Comparison of ENCODE assay signal across 17 cellular contexts in genomic region chr20:44976698-44977097, GRCh38. TPM values are rescaled to one million over a fixed set of nuclear protein-coding genes. Genes with fewer than 3 reads are reported as not detected.
DNase-seq lines count a peak whose midpoint lies in the region; ATAC-seq, FAIRE-seq and TF ChIP-seq lines count a peak whose summit lies in the region.
"Had no signal": no experiment of that assay in that cellular context is flagged by ENCODE, and none has a peak within 500 bp of the region (broad histone marks: within the 10 kb centered on the region; RNA-seq: fewer than 3 reads in every experiment).

No MANE protein-coding gene starts in this region.

- H3K27me3 Mint-ChIP-seq in stimulated activated naive CD8-positive, alpha-beta T cell treated with anti-CD3 and anti-CD28 coated beads, Interleukin-15, Interleukin-2, amounts not matched to agents 100 ng/mL and 50 ng/mL, for 24 hours = no peaks in the 10 kb centered on the region
- no peaks in the 10 kb centered on the region for H3K27me3 Mint-ChIP-seq in nephron progenitor cell (ENCODE audit: low read depth, poor library complexity)

- in situ Hi-C loops in GM12878 (cut with MboI) = no loop called here

- H2AFZ ChIP-seq in SU-DHL-6 (ENCODE audit: low read depth, low read length, severe bottlenecking) (no peak overlapping the region), GM12878 (ENCODE audit: control insufficient read depth, low read depth, low read length) (no peak overlapping the region)

- WGBS in GM12878 (ENCODE audit: insufficient coverage, insufficient replicate concordance, low lambda C conversion rate, missing lambda C conversion rate) = 98% methylated on average over 4 of the region's 4 CpGs
- WGBS in heart right ventricle, 2 donors = 97 to 98% methylated on average over 4 of the region's 4 CpGs

- TF ChIP-seq EP300 in GM12878 (IDR thresholded peaks at IDR 0.05; ENCODE audit: borderline replicate concordance in 1 of 2, control insufficient read depth in 1 of 2, low read depth in 2 of 2, low read length in 2 of 2) = no peak

- peak overlapping the region; percentile 93 for H3K27ac Mint-ChIP-seq in stimulated activated naive CD8-positive, alpha-beta T cell treated with anti-CD3 and anti-CD28 coated beads, Interleukin-15, Interleukin-2, amounts not matched to agents 100 ng/mL and 50 ng/mL, for 24 hours
- H3K27ac Mint-ChIP-seq in nephron progenitor cell = no peak overlapping the region

- no peaks in the 10 kb centered on the region for H3K9me3 Mint-ChIP-seq in stimulated activated naive CD8-positive, alpha-beta T cell treated with anti-CD3 and anti-CD28 coated beads, Interleukin-15, Interleukin-2, amounts not matched to agents 100 ng/mL and 50 ng/mL, for 24 hours
- H3K9me3 Mint-ChIP-seq in nephron progenitor cell = no peaks in the 10 kb centered on the region
- H3K9me3 Mint-ChIP-seq: activated T-cell treated with anti-CD3 and anti-CD28 coated beads, Interleukin-2, amount 50 U/mL, for 4 hours had no signal

- no peaks in the 10 kb centered on the region for H3K9me2 ChIP-seq in SU-DHL-6 (replicated peaks; ENCODE audit: insufficient read depth, low read length)

- POLR2A ChIA-PET in GM12878 (lab: Charles Lee) = interaction anchor here (2.2 kb wide), 1 partner anchor 16 kb away, joined by 8 read pairs; the partner anchor contains the start of gene TOMM34

- RAD21 ChIA-PET in GM12878 (lab: Charles Lee; ENCODE audit: unreplicated experiment) = interaction anchor here (2.5 kb wide), 1 partner anchor 13 kb away, joined by 8 read pairs; no protein-coding TSS in a partner anchor

- SMC1A ChIA-PET in GM12878 (lab: Charles Lee; ENCODE audit: uncharacterized antibody, unreplicated experiment) = interaction anchor here (4.3 to 5.5 kb wide), 2 partner anchors 12 to 18 kb away, joined by 27 to 66 read pairs; partner anchors contain the start of genes STK4 and TOMM34

- TF ChIP-seq RAD21 in GM12878 (IDR thresholded peaks at IDR 0.05; ENCODE audit: insufficient read depth, low read depth, low read length) = no peak

- no peak for ATAC-seq in stimulated activated naive CD8-positive, alpha-beta T cell treated with anti-CD3 and anti-CD28 coated beads, Interleukin-15, Interleukin-2, amounts not matched to agents 100 U/mL and 50 U/mL, for 24 hours
- ATAC-seq in GM12878 = no peak
- ATAC-seq in heart right ventricle = no peak
- ATAC-seq in GM18868 (IDR thresholded peaks at IDR 0.05; ENCODE audit: unreplicated experiment) = no peak
- ATAC-seq: activated T-cell treated with anti-CD3 and anti-CD28 coated beads, Interleukin-2, amount 50 U/mL, for 4 hours; right cardiac atrium had no signal

- H4K20me1 ChIP-seq in SU-DHL-6 (ENCODE audit: low read depth, low read length) (no peaks in the 10 kb centered on the region; the same call in 1 of the 2 replicates), GM12878 (ENCODE audit: control insufficient read depth, insufficient read depth) (no peaks in the 10 kb centered on the region)

- no peak overlapping the region for H3K9ac ChIP-seq in SU-DHL-6 (ENCODE audit: low read length)
- no peak overlapping the region for H3K9ac ChIP-seq in GM12878 (ENCODE audit: control insufficient read depth, insufficient read depth, low read length)

- H3K4me3 Mint-ChIP-seq in stimulated activated naive CD8-positive, alpha-beta T cell treated with anti-CD3 and anti-CD28 coated beads, Interleukin-15, Interleukin-2, amounts not matched to agents 100 ng/mL and 50 ng/mL, for 24 hours = no peak overlapping the region
- H3K4me3 Mint-ChIP-seq in nephron progenitor cell = no peak overlapping the region
- H3K4me3 Mint-ChIP-seq: activated T-cell treated with anti-CD3 and anti-CD28 coated beads, Interleukin-2, amount 50 U/mL, for 4 hours had no signal

- DNase-seq in stimulated activated naive CD8-positive, alpha-beta T cell treated with anti-CD3 and anti-CD28 coated beads, Interleukin-15, Interleukin-2, amounts not matched to agents 100 U/mL and 50 U/mL, for 24 hours = no peak
- no peak for DNase-seq in GM12878 (ENCODE audit: low read depth, low spot score)
- DNase-seq in heart right ventricle = no peak
- no peak for DNase-seq in COLO829 (ENCODE audit: low spot score)
- DNase-seq in nephron progenitor cell = no peak
- DNase-seq: activated T-cell treated with anti-CD3 and anti-CD28 coated beads, Interleukin-2, amount 50 U/mL, for 4 hours; amniotic stem cell; dermis blood vessel endothelial cell; NCI-H1417 treated with DMSO at 0.1 percent for 48 hours; NCI-H774; right cardiac atrium; stimulated activated CD4-positive, alpha-beta T cell treated with anti-CD3 and anti-CD28 coated beads, Interleukin-15, amount 100 ng/mL, for 24 hours had no signal

- TF ChIP-seq POLR2A in GM12878 (IDR thresholded peaks at IDR 0.05; ENCODE audit: low read depth, low read length) = no peak

- H3K79me2 ChIP-seq in SU-DHL-6 (ENCODE audit: insufficient read depth, low read length) (peaks cover 43% of the 10 kb centered on the region), GM12878 (ENCODE audit: control insufficient read depth, insufficient read depth, low read length) (peaks cover 68% of the 10 kb centered on the region)

- BruUV-seq in GM12878 (replicated peaks; lab: Mats Ljungman, UMichigan) = no TSS peak

- H3K9me3 ChIP-seq in SU-DHL-6 (ENCODE audit: insufficient read depth, low read length) (no peaks in the 10 kb centered on the region), GM12878 (replicated peaks; ENCODE audit: control insufficient read depth, insufficient read depth, low read length) (no peaks in the 10 kb centered on the region), heart right ventricle (no peaks in the 10 kb centered on the region)

- no peak for FAIRE-seq in GM12878 (lab: Jason Lieb, UNC)
- FAIRE-seq: GM19239 had no signal

- intact Hi-C loops in GM12878 (cut with micrococcal nuclease; ENCODE audit: unreplicated experiment) (no loop called here), heart right ventricle (cut with DNase I) (no loop called here)

- H3K4me1 Mint-ChIP-seq in stimulated activated naive CD8-positive, alpha-beta T cell treated with anti-CD3 and anti-CD28 coated beads, Interleukin-15, Interleukin-2, amounts not matched to agents 100 ng/mL and 50 ng/mL, for 24 hours (ENCODE audit: low read depth) = peaks cover 94% of the 10 kb centered on the region
- H3K4me1 Mint-ChIP-seq in nephron progenitor cell = no peaks in the 10 kb centered on the region

- H3F3A ChIP-seq in SU-DHL-6 (ENCODE audit: insufficient read depth) = peaks cover 49% of the 10 kb centered on the region

- H3K36me3 ChIP-seq in SU-DHL-6 (ENCODE audit: low read length) = peaks cover 57% of the 10 kb centered on the region
- H3K36me3 ChIP-seq in GM12878 (ENCODE audit: control insufficient read depth in 2 of 2, insufficient read depth in 2 of 2, low read length in 1 of 2) = peaks cover 7 to 44% of the 10 kb centered on the region in 2 experiments
- H3K36me3 ChIP-seq in heart right ventricle = peaks cover 0 to 93% (median 49%) of the 10 kb centered on the region in 9 donors

- H3K36me3 Mint-ChIP-seq in stimulated activated naive CD8-positive, alpha-beta T cell treated with anti-CD3 and anti-CD28 coated beads, Interleukin-15, Interleukin-2, amounts not matched to agents 100 ng/mL and 50 ng/mL, for 24 hours (ENCODE audit: low read depth) = peaks cover 97% of the 10 kb centered on the region
- H3K36me3 Mint-ChIP-seq in nephron progenitor cell (ENCODE audit: low read depth) = peaks cover 54% of the 10 kb centered on the region

- CTCF ChIA-PET in GM12878 (lab: Yijun Ruan, JAX) = interaction anchor here (0.7 to 5.4 kb wide), 6 partner anchors 16 to 822 kb away, joined by 3 to 21 read pairs (median 5); partner anchors contain the start of gene TOMM34

- H3K4me1 ChIP-seq in GM12878 (ENCODE audit: control insufficient read depth, insufficient read depth, low read length) (peaks cover 19% of the 10 kb centered on the region), heart right ventricle (peaks cover 0 to 42% (median 0%) of the 10 kb centered on the region in 9 donors)

- H3K4me2 ChIP-seq in SU-DHL-6 (ENCODE audit: low read depth, low read length, poor library complexity, severe bottlenecking) (no peak overlapping the region), GM12878 (ENCODE audit: control insufficient read depth, insufficient read depth) (no peak overlapping the region)

- TF ChIP-seq CTCF in SU-DHL-6 (IDR thresholded peaks at IDR 0.05; ENCODE audit: insufficient read depth, low read length, poor library complexity, severe bottlenecking) = no peak
- no peak for TF ChIP-seq CTCF in GM12878 (IDR thresholded peaks at IDR 0.05 in 2 of 3, conservative IDR thresholded peaks at IDR 0.05 in 1 of 3; ENCODE audit: control insufficient read depth in 2 of 3, extremely low read depth in 1 of 3, insufficient read depth in 1 of 3, low read depth in 3 of 3, low read length in 3 of 3)
- no peak for TF ChIP-seq CTCF in heart right ventricle (IDR thresholded peaks at IDR 0.05)
- TF ChIP-seq CTCF in nephron progenitor cell (IDR thresholded peaks at IDR 0.05) = no peak

- H3K4me3 ChIP-seq in SU-DHL-6 (ENCODE audit: insufficient read depth, low read length, poor library complexity, severe bottlenecking) (no peak overlapping the region), GM12878 (no peak overlapping the region), heart right ventricle (no peak overlapping the region)
- H3K4me3 ChIP-seq: SK-N-MC had no signal

- no peaks in the 10 kb centered on the region for H3K27me3 ChIP-seq in SU-DHL-6 (ENCODE audit: low read length)
- H3K27me3 ChIP-seq in GM12878 (replicated peaks in 1 of 2; ENCODE audit: control insufficient read depth in 2 of 2, insufficient read depth in 2 of 2, low read length in 1 of 2) = no peaks in the 10 kb centered on the region
- H3K27me3 ChIP-seq in heart right ventricle = no peaks in the 10 kb centered on the region

- peak overlapping the region; percentile 95 for H3K27ac ChIP-seq in SU-DHL-6 (ENCODE audit: low read depth, low read length)
- no peak overlapping the region for H3K27ac ChIP-seq in GM12878 (ENCODE audit: control insufficient read depth, insufficient read depth)
- H3K27ac ChIP-seq in heart right ventricle = peak overlapping the region in 1 of 10 donors; percentile 93
- H3K27ac ChIP-seq: SK-N-MC had no signal

RNA-seq across cellular contexts. Expression of gene STK4, which starts 10.4 kb away (rescaled TPM):
- 387 TPM in 2 replicates for total RNA-seq in GM12878 (2013; cell fraction: nucleolus; rRNA removed)
- total RNA-seq in GM12878 (2014; rRNA removed) (86.8 and 97.8 TPM in 2 replicates), GM12878 (2014; rRNA removed; fragmentation: Illumina TruSeq; extraction: Trizol) (107 and 108 TPM in 2 replicates), GM12878 (2021) (96.2 and 101 TPM in 2 replicates), heart right ventricle (10 to 100 TPM in 2 of 10 donors, 1 to 10 TPM in 8; 7.7 to 18.1 (median 8.2) TPM)
- 32.8 TPM for polyA plus RNA-seq in GM12878 (2011; ENCODE audit: low read depth)
- polyA plus RNA-seq in GM12878 (2011; rRNA removed) (92.6 and 122 TPM in 2 replicates), GM12878 (2014; fragmentation: Illumina TruSeq; extraction: Trizol) (84.9 and 101 TPM in 2 replicates), GM12878 (2014; fragmentation: Nextera tagmentation; extraction: Ambion mirVana) (10 to 100 TPM; 24.0 to 51.4 TPM), GM12878 (2014; rRNA removed) (59.8 and 68.0 TPM in 2 replicates), GM12878 (2016; fragmentation: Nextera tagmentation; extraction: Ambion mirVana) (100 to 1,000 TPM; 123 to 135 TPM), heart right ventricle (1 to 10 TPM; 3.7 to 4.8 TPM)
- 38.8 and 43.9 TPM in 2 replicates for polyA plus RNA-seq in GM12878 (2011; cell fraction: cytosol; rRNA removed)
- polyA plus RNA-seq in GM12878 (2011; cell fraction: nucleus; rRNA removed) = 60.6 and 66.6 TPM in 2 replicates
- 42.9 and 43.0 TPM in 2 replicates for polyA plus RNA-seq in GM12878 (2012)
- 96.0 and 117 TPM in 2 replicates for polyA minus RNA-seq in GM12878 (2011; rRNA and poly(A)+ RNA removed)
- 34.5 and 39.4 TPM in 2 replicates for polyA minus RNA-seq in GM12878 (2011; cell fraction: cytosol; rRNA and poly(A)+ RNA removed)
- polyA minus RNA-seq in GM12878 (2011; cell fraction: nucleus; rRNA and poly(A)+ RNA removed) = 77.5 and 137 TPM in 2 replicates

RNA-seq across cellular contexts. Expression of gene TOMM34, which starts 16.5 kb away (rescaled TPM):
- 9.2 and 10.5 TPM in 2 replicates for total RNA-seq in GM12878 (2013; cell fraction: nucleolus; rRNA removed)
- 47.3 and 49.1 TPM in 2 replicates for total RNA-seq in GM12878 (2014; rRNA removed)
- 27.2 and 28.3 TPM in 2 replicates for total RNA-seq in GM12878 (2014; rRNA removed; fragmentation: Illumina TruSeq; extraction: Trizol)
- 37.1 and 37.9 TPM in 2 replicates for total RNA-seq in GM12878 (2021)
- 22.6 TPM for polyA plus RNA-seq in GM12878 (2011; ENCODE audit: low read depth)
- 30.0 and 44.0 TPM in 2 replicates for polyA plus RNA-seq in GM12878 (2011; rRNA removed)
- polyA plus RNA-seq in GM12878 (2011; cell fraction: cytosol; rRNA removed) = 57.5 and 58.8 TPM in 2 replicates
- 29.4 and 38.0 TPM in 2 replicates for polyA plus RNA-seq in GM12878 (2011; cell fraction: nucleus; rRNA removed)
- polyA plus RNA-seq in GM12878 (2012) = 22.4 and 28.4 TPM in 2 replicates
- polyA plus RNA-seq in GM12878 (2014; fragmentation: Illumina TruSeq; extraction: Trizol) = 42.1 and 53.7 TPM in 2 replicates
- 10 to 100 TPM; 14.0 to 24.5 TPM for polyA plus RNA-seq in GM12878 (2014; fragmentation: Nextera tagmentation; extraction: Ambion mirVana)
- 43.7 and 43.8 TPM in 2 replicates for polyA plus RNA-seq in GM12878 (2014; rRNA removed)
- polyA plus RNA-seq in GM12878 (2016; fragmentation: Nextera tagmentation; extraction: Ambion mirVana) = 10 to 100 TPM; 68.2 to 73.8 TPM
- polyA minus RNA-seq in GM12878 (2011; rRNA and poly(A)+ RNA removed) = 29.0 and 32.2 TPM in 2 replicates
- 9.2 and 9.6 TPM in 2 replicates for polyA minus RNA-seq in GM12878 (2011; cell fraction: cytosol; rRNA and poly(A)+ RNA removed)
- polyA minus RNA-seq in GM12878 (2011; cell fraction: nucleus; rRNA and poly(A)+ RNA removed) = 5.3 and 6.7 TPM in 2 replicates
- 10 to 100 TPM in 5 of 10 donors, 1 to 10 TPM in 5; 7.8 to 15.8 (median 10.3) TPM for total RNA-seq in heart right ventricle
- 10 to 100 TPM in 1 of 2 donors, 1 to 10 TPM in 1; 3.4 to 21.2 TPM for polyA plus RNA-seq in heart right ventricle

Comparison
In these comparisons a context has a peak if more than half of its experiments do, and no peak if none do; other contexts are left out.
1. RNA of gene STK4, which starts 10.4 kb away (total RNA-seq): 86.8 to 387 TPM in GM12878; 7.7 to 18.1 TPM in heart right ventricle; every median in the first group is over 4 times any median in the second.